ENCODE assay signal across 26 cellular contexts in genomic region chr10:49350856-49351532, GRCh38. TPM values are rescaled to one million over a fixed set of nuclear protein-coding genes. Genes with fewer than 3 reads are reported as not detected.
DNase-seq lines count a peak whose midpoint lies in the region; TF ChIP-seq lines count a peak whose summit lies in the region.
"Had no signal": no experiment of that assay in that cellular context is flagged by ENCODE, and none has a peak within 500 bp of the region (broad histone marks: within the 10 kb centered on the region; RNA-seq: fewer than 3 reads in every experiment).

No MANE protein-coding gene starts in this region.

- no peak overlapping the region for H3K4me3 Mint-ChIP-seq in neural progenitor cell
- H3K4me3 Mint-ChIP-seq: CD8-positive, alpha-beta T cell; HFFc6 had no signal

- H3K9me3 ChIP-seq in neuronal stem cell (replicated peaks in 1 of 2; ENCODE audit: control insufficient read depth in 2 of 2, insufficient read depth in 1 of 2, low read depth in 1 of 2, low read length in 2 of 2) (no peaks in the 10 kb centered on the region), neural progenitor cell (ENCODE audit: low read depth) (no peaks in the 10 kb centered on the region)
- H3K9me3 ChIP-seq: Caco-2, HAP-1 had no signal

- no peaks in the 10 kb centered on the region for H3F3A ChIP-seq in neural progenitor cell (ENCODE audit: low read depth)

- H2BK15ac ChIP-seq in neuronal stem cell (ENCODE audit: low read length) = no peak overlapping the region

- no peak overlapping the region for H4K91ac ChIP-seq in neuronal stem cell (ENCODE audit: low read depth, low read length, poor library complexity)

- H3K4me1 ChIP-seq in neuronal stem cell (ENCODE audit: control insufficient read depth in 2 of 2, insufficient read depth in 1 of 2, low read depth in 1 of 2, low read length in 2 of 2) = no peaks in the 10 kb centered on the region
- no peaks in the 10 kb centered on the region for H3K4me1 ChIP-seq in neural progenitor cell
- H3K4me1 ChIP-seq: BLaER1 treated with 17β-estradiol and CSF1 and Interleukin-3, amounts not matched to agents 10 nM and 100 nM; Caco-2; HAP-1 had no signal

- H3K27ac ChIP-seq in coronary artery = no peak overlapping the region
- no peak overlapping the region for H3K27ac ChIP-seq in neuronal stem cell (replicated peaks; ENCODE audit: low read length)
- H3K27ac ChIP-seq in neural progenitor cell = no peak overlapping the region
- H3K27ac ChIP-seq: BLaER1 treated with 17β-estradiol and CSF1 and Interleukin-3, amounts not matched to agents 10 nM and 100 nM; RWPE1 had no signal

- H3K18ac ChIP-seq in neuronal stem cell (ENCODE audit: low read length) = peak overlapping the region; percentile 20

- no peaks in the 10 kb centered on the region for H3K36me3 Mint-ChIP-seq in neural progenitor cell
- H3K36me3 Mint-ChIP-seq: CD8-positive, alpha-beta T cell had no signal

- H3K79me1 ChIP-seq in neuronal stem cell (ENCODE audit: low read depth, low read length) = no peaks in the 10 kb centered on the region

- no peak overlapping the region for H2BK120ac ChIP-seq in neuronal stem cell (ENCODE audit: low read depth, low read length)

- peaks cover 9% of the 10 kb centered on the region for H3K27me3 Mint-ChIP-seq in neural progenitor cell (ENCODE audit: insufficient read depth, low read depth)

- no peak overlapping the region for H4K8ac ChIP-seq in neuronal stem cell (ENCODE audit: low read depth, low read length)

- H2AK5ac ChIP-seq in neuronal stem cell (ENCODE audit: low read depth, low read length) = no peak overlapping the region

- no peak overlapping the region for H3K4me3 ChIP-seq in coronary artery
- H3K4me3 ChIP-seq in neuronal stem cell (ENCODE audit: low read length in 2 of 2) = no peak overlapping the region
- H3K4me3 ChIP-seq in neural progenitor cell = no peak overlapping the region
- H3K4me3 ChIP-seq: BLaER1 treated with 17β-estradiol and CSF1 and Interleukin-3, amounts not matched to agents 10 nM and 100 nM; HAP-1 had no signal

- no peak overlapping the region for H3K4ac ChIP-seq in neuronal stem cell (ENCODE audit: low read length)

- H2BK12ac ChIP-seq in neuronal stem cell (ENCODE audit: low read length) = no peak overlapping the region

- H2AFZ ChIP-seq in neuronal stem cell (ENCODE audit: low read length) (no peak overlapping the region), neural progenitor cell (replicated peaks) (no peak overlapping the region)

- no CpG with 5 or more reads among the region's 4 CpGs for WGBS in neuronal stem cell (ENCODE audit: extremely low coverage in 2 of 2, insufficient read length in 2 of 2, insufficient replicate concordance in 1 of 2), 2 donors

- H3K4me2 ChIP-seq in neuronal stem cell (ENCODE audit: insufficient read depth, low read length, poor library complexity, severe bottlenecking) (no peak overlapping the region), neural progenitor cell (no peak overlapping the region)
- H3K4me2 ChIP-seq: BLaER1 treated with 17β-estradiol and CSF1 and Interleukin-3, amounts not matched to agents 10 nM and 100 nM had no signal

- H3K36me3 ChIP-seq in neuronal stem cell (replicated peaks in 1 of 2; ENCODE audit: control insufficient read depth in 2 of 2, insufficient read depth in 2 of 2, low read length in 2 of 2) = no peaks in the 10 kb centered on the region
- H3K36me3 ChIP-seq in neural progenitor cell = no peaks in the 10 kb centered on the region
- H3K36me3 ChIP-seq: BLaER1 treated with 17β-estradiol and CSF1 and Interleukin-3, amounts not matched to agents 10 nM and 100 nM; HAP-1 had no signal

- H3K4me1 Mint-ChIP-seq in neural progenitor cell = no peaks in the 10 kb centered on the region

- H3K14ac ChIP-seq in neuronal stem cell (ENCODE audit: low read length) = no peak overlapping the region

- no peak overlapping the region for H2BK5ac ChIP-seq in neuronal stem cell (ENCODE audit: low read length)

- no peaks in the 10 kb centered on the region for H3K79me2 ChIP-seq in neural progenitor cell (ENCODE audit: low read depth)

- H4K20me1 ChIP-seq in neural progenitor cell (ENCODE audit: low read depth) = no peaks in the 10 kb centered on the region
- H4K20me1 ChIP-seq: BLaER1 treated with 17β-estradiol and CSF1 and Interleukin-3, amounts not matched to agents 10 nM and 100 nM had no signal

- no peak overlapping the region for H3K27ac Mint-ChIP-seq in neural progenitor cell
- H3K27ac Mint-ChIP-seq: CD8-positive, alpha-beta T cell; HFFc6 had no signal

- H3K9ac ChIP-seq in neuronal stem cell (ENCODE audit: low read depth, low read length, poor library complexity) (no peak overlapping the region), neural progenitor cell (no peak overlapping the region)
- H3K9ac ChIP-seq: BLaER1 treated with 17β-estradiol and CSF1 and Interleukin-3, amounts not matched to agents 10 nM and 100 nM had no signal

- H3K23ac ChIP-seq in neuronal stem cell (ENCODE audit: low read depth, low read length, poor library complexity) = no peak overlapping the region

- H3K27me3 ChIP-seq in neuronal stem cell (ENCODE audit: control insufficient read depth in 3 of 3, insufficient read depth in 3 of 3, low read depth in 1 of 3, low read length in 3 of 3) (no peaks in the 10 kb centered on the region), neural progenitor cell (no peaks in the 10 kb centered on the region)
- H3K27me3 ChIP-seq: BLaER1 treated with 17β-estradiol and CSF1 and Interleukin-3, amounts not matched to agents 10 nM and 100 nM had no signal

- TF ChIP-seq CTCF in coronary artery (IDR thresholded peaks at IDR 0.05) (no peak), neural progenitor cell (IDR thresholded peaks at IDR 0.05) (no peak)

- no peaks in the 10 kb centered on the region for H3K9me3 Mint-ChIP-seq in neural progenitor cell
- H3K9me3 Mint-ChIP-seq: HFFc6 had no signal

- DNase-seq in activated CD8-positive, alpha-beta memory T cell treated with anti-CD3 and anti-CD28 coated beads for 24 hours = peak; percentile 38
- DNase-seq in activated CD8-positive, alpha-beta memory T cell treated with anti-CD3 and anti-CD28 coated beads, Interleukin-2, amount 50 U/mL, for 4 hours = no peak
- DNase-seq in coronary artery (ENCODE audit: low spot score) = peak; percentile 36
- no peak for DNase-seq in neuronal stem cell (ENCODE audit: low spot score)
- no peak for DNase-seq in SKM-1 treated with dmso at 0.1 percent for 144 hours (lab: John Stamatoyannopoulos, UW; ENCODE audit: unreplicated experiment)
- no peak for DNase-seq in NCI-H1417 (lab: John Stamatoyannopoulos, UW)
- DNase-seq in neural progenitor cell (ENCODE audit: low spot score) = no peak
- no peak for DNase-seq in cerebellum (ENCODE audit: low spot score)
- DNase-seq: AML-193, Caco-2, GOT3, HFFc6, Kasumi-1, NCI-H187, NCI-H2081 treated with DMSO at 0.1 percent for 48 hours, NCI-H2171 treated with DMSO at 0.1 percent for 48 hours, NCI-H510A treated with DMSO at 0.1 percent for 48 hours, NCI-H82, SHP77 had no signal

RNA-seq across cellular contexts. Expression of gene DRGX, which starts 44.9 kb away (rescaled TPM):
- polyA plus RNA-seq in neuronal stem cell (2013, experiment 1 of 2) = not detected
- polyA plus RNA-seq in neuronal stem cell (2013, experiment 2 of 2) = not detected
- total RNA-seq in neural progenitor cell (ENCODE audit: low replicate concordance) (not detected in 2 replicates), cerebellum (not detected)
- total RNA-seq: Caco-2; CD8-positive, alpha-beta T cell; HepG2; HT1080; M059J had no signal
- polyA plus RNA-seq: HepG2 had no signal

RNA-seq across cellular contexts. Expression of gene C10orf71, which starts 52.0 kb away (rescaled TPM):
- polyA plus RNA-seq in neuronal stem cell (2013, experiment 1 of 2) = 0.01 TPM
- polyA plus RNA-seq in neuronal stem cell (2013, experiment 2 of 2) = 0.03 TPM
- total RNA-seq in neural progenitor cell (ENCODE audit: low replicate concordance) (not detected in 2 replicates), cerebellum (not detected)
- total RNA-seq: Caco-2; CD8-positive, alpha-beta T cell; HepG2; HFFc6; HT1080; M059J had no signal
- polyA plus RNA-seq: HepG2 had no signal

Comparison
In these comparisons a context has a peak if more than half of its experiments do, and no peak if none do; other contexts are left out.
1. DNase-seq: peak in activated CD8-positive, alpha-beta memory T cell treated with anti-CD3 and anti-CD28 coated beads for 24 hours (single experiment) and coronary artery (single experiment); none in activated CD8-positive, alpha-beta memory T cell treated with anti-CD3 and anti-CD28 coated beads, Interleukin-2, amount 50 U/mL, for 4 hours (single experiment), neuronal stem cell (single experiment), SKM-1 treated with dmso at 0.1 percent for 144 hours (single experiment), NCI-H1417 (0 of 3), neural progenitor cell (single experiment) and cerebellum (single experiment).